Comparison of ENCODE assay signal across 1 cellular context in the genomic region with DNA sequence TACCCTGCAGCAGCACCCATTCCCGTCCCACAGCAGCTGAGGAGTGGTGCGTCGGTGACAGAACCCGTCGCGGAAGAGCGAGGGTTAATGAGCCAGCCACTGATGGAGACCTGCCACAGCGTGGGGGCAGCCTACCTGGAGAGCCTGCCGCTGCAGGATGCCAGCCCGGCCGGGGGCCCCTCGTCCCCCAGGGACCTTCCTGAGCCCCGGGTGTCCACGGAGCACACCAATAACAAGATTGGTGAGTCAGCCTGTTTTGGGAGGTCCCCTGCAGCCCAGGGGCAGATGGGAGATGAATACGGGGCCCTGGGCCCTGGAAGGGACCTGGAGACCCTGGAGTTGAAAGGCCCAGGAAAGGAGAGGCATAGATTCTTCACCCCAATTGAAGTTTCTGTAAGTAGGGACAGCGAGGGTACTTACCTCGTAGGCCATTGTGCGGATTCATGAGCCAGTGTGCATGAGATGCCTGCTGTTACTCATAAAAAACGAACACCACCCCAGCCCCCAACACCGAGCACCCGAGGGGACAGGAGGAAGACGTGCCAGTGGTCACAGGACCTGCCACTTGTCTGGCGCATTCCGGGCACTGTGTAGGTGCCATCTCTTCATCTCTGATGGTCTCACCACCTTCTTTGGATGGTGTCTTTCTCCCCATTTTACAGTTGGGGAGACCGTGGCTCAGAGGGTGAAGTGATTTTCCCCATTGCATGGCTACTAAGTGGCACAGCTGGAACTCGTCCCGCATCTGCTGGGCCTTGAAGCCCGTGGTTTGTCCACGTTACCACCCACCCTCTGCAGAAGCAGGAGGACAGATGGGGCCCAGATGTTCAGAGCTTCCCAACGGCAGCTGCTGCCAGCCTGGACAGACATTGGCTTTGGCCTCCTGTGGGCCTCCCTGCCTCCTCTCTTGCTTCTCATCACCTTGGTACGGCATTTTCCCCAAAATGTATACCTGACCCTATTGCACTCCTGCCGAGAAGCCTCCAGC.
TF ChIP-seq lines count a peak whose summit lies in the region.

No MANE protein-coding gene starts in this region.

TF ChIP-seq in IMR-90, 13 proteins besides CTCF, POLR2A, EP300 and RAD21:
- TF ChIP-seq, protein P1, sequence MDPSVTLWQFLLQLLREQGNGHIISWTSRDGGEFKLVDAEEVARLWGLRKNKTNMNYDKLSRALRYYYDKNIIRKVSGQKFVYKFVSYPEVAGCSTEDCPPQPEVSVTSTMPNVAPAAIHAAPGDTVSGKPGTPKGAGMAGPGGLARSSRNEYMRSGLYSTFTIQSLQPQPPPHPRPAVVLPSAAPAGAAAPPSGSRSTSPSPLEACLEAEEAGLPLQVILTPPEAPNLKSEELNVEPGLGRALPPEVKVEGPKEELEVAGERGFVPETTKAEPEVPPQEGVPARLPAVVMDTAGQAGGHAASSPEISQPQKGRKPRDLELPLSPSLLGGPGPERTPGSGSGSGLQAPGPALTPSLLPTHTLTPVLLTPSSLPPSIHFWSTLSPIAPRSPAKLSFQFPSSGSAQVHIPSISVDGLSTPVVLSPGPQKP (IDR thresholded peaks at IDR 0.05; ENCODE audit: borderline replicate concordance, low read depth, low read length): no peak
- TF ChIP-seq RFX5 (IDR thresholded peaks at IDR 0.05; ENCODE audit: low read depth, low read length): no peak
- no peak for TF ChIP-seq CEBPB (IDR thresholded peaks at IDR 0.05; ENCODE audit: low read depth, low read length)
- TF ChIP-seq CHD1 (IDR thresholded peaks at IDR 0.05; ENCODE audit: low read depth, low read length): no peak
- TF ChIP-seq MAZ (IDR thresholded peaks at IDR 0.05; ENCODE audit: borderline replicate concordance, low read depth, low read length): no peak
- no peak for TF ChIP-seq SMC3 (IDR thresholded peaks at IDR 0.05; ENCODE audit: low read depth, low read length)
- TF ChIP-seq, protein P2, sequence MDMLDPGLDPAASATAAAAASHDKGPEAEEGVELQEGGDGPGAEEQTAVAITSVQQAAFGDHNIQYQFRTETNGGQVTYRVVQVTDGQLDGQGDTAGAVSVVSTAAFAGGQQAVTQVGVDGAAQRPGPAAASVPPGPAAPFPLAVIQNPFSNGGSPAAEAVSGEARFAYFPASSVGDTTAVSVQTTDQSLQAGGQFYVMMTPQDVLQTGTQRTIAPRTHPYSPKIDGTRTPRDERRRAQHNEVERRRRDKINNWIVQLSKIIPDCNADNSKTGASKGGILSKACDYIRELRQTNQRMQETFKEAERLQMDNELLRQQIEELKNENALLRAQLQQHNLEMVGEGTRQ (IDR thresholded peaks at IDR 0.05; ENCODE audit: low read depth, low read length): no peak
- TF ChIP-seq MXI1 (IDR thresholded peaks at IDR 0.05; ENCODE audit: borderline replicate concordance, low read depth, low read length): no peak
- no peak for TF ChIP-seq MAFK (IDR thresholded peaks at IDR 0.05; ENCODE audit: low read depth, low read length)
- no peak for TF ChIP-seq RCOR1 (IDR thresholded peaks at IDR 0.05; ENCODE audit: insufficient replicate concordance, low read length)
- no peak for TF ChIP-seq BHLHE40 (IDR thresholded peaks at IDR 0.05; ENCODE audit: low read depth, low read length)
- no peak for TF ChIP-seq FOS (IDR thresholded peaks at IDR 0.05; ENCODE audit: low read depth, low read length)
- TF ChIP-seq NFE2L2 (IDR thresholded peaks at IDR 0.05; ENCODE audit: low read depth, low read length): no peak
